24 cellular contexts compared by ENCODE assay signal in genomic region chr10:1535337-1535957, GRCh38.
"Had no signal": no experiment of that assay in that cellular context is flagged by ENCODE, and none has a peak within 500 bp of the region (broad histone marks: within the 10 kb centered on the region; RNA-seq: fewer than 3 reads in every experiment).

No MANE protein-coding gene starts in this region.

- H3K27me3 Mint-ChIP-seq: activated CD4-positive, alpha-beta T cell treated with anti-CD3 and anti-CD28 coated beads, Interleukin-2, amount 10 ng/mL, durations not matched to agents 24 days and 14 days; activated CD8-positive, alpha-beta memory T cell treated with anti-CD3 and anti-CD28 coated beads, Interleukin-2, amount 10 ng/mL, durations not matched to agents 7 days and 5 days; activated naive CD8-positive, alpha-beta T cell treated with anti-CD3 and anti-CD28 coated beads, Interleukin-2, amount 10 ng/mL, durations not matched to agents 7 days and 5 days had no signal

- H3K27ac ChIP-seq: adrenal gland, PC-9 had no signal

- H3K9me3 Mint-ChIP-seq: activated B cell treated with CpG ODN at 0.5 μM for 24 hours; activated CD4-positive, alpha-beta T cell treated with anti-CD3 and anti-CD28 coated beads, Interleukin-2, amount 10 ng/mL, durations not matched to agents 24 days and 14 days; activated naive CD8-positive, alpha-beta T cell treated with anti-CD3 and anti-CD28 coated beads, Interleukin-2, amount 10 ng/mL, durations not matched to agents 7 days and 5 days; activated T-cell treated with anti-CD3 and anti-CD28 coated beads, Interleukin-2, amount 50 U/mL, for 4 hours; activated T-helper 17 cell treated with anti-CD3 and anti-CD28 coated beads, Interleukin-2, amount 50 U/mL, for 72 hours had no signal

- DNase-seq: activated B cell treated with CpG ODN at 0.5 μM for 24 hours; activated CD4-positive, alpha-beta T cell treated with anti-CD3 and anti-CD28 coated beads for 1 hour; activated CD4-positive, alpha-beta T cell treated with anti-CD3 and anti-CD28 coated beads, Interleukin-2, amount 10 ng/mL, durations not matched to agents 24 days and 14 days; activated CD4-positive, alpha-beta T cell treated with anti-CD3 and anti-CD28 coated beads, Interleukin-2, amount 50 U/mL, for 48 hours; activated CD8-positive, alpha-beta memory T cell treated with anti-CD3 and anti-CD28 coated beads, Interleukin-2, amount 10 ng/mL, durations not matched to agents 7 days and 5 days; activated naive CD4-positive, alpha-beta T cell treated with anti-CD3 and anti-CD28 coated beads, Interleukin-2, amount 50 U/mL, for 16 hours; activated naive CD8-positive, alpha-beta T cell treated with anti-CD3 and anti-CD28 coated beads, Interleukin-2, amount 10 ng/mL, durations not matched to agents 7 days and 5 days; activated T-cell treated with anti-CD3 and anti-CD28 coated beads, Interleukin-2, amount 50 U/mL, for 4 hours; adrenal gland; anterior cingulate cortex; Karpas-422; MM.1S; NCI-H1105; NCI-H1436 treated with DMSO at 0.1 percent for 48 hours; NCI-H187; NCI-H2081; NCI-H510A treated with DMSO at 0.1 percent for 48 hours; NCI-H69; PC-9; SIG-M5; T-helper 17 cell; T-helper 9 cell had no signal

- FAIRE-seq: K562 had no signal

- H3K36me3 Mint-ChIP-seq: activated CD8-positive, alpha-beta memory T cell treated with anti-CD3 and anti-CD28 coated beads, Interleukin-2, amount 10 ng/mL, durations not matched to agents 7 days and 5 days; activated naive CD8-positive, alpha-beta T cell treated with anti-CD3 and anti-CD28 coated beads, Interleukin-2, amount 10 ng/mL, durations not matched to agents 7 days and 5 days had no signal

- H3K4me2 ChIP-seq: PC-9 had no signal

- H3K4me3 ChIP-seq: adrenal gland, K562, PC-9 had no signal

- H3K36me3 ChIP-seq: adrenal gland had no signal

- H3K4me1 ChIP-seq: adrenal gland had no signal

- H2AFZ ChIP-seq: PC-9 had no signal

- H3K27me3 ChIP-seq: adrenal gland had no signal

- H3K27ac Mint-ChIP-seq: activated B cell treated with CpG ODN at 0.5 μM for 24 hours; activated CD4-positive, alpha-beta T cell treated with anti-CD3 and anti-CD28 coated beads, Interleukin-2, amount 10 ng/mL, durations not matched to agents 24 days and 14 days; activated CD8-positive, alpha-beta memory T cell treated with anti-CD3 and anti-CD28 coated beads, Interleukin-2, amount 10 ng/mL, durations not matched to agents 7 days and 5 days; activated naive CD8-positive, alpha-beta T cell treated with anti-CD3 and anti-CD28 coated beads, Interleukin-2, amount 10 ng/mL, durations not matched to agents 7 days and 5 days; activated T-helper 17 cell treated with anti-CD3 and anti-CD28 coated beads, Interleukin-2, amount 50 U/mL, for 72 hours; T-helper 17 cell had no signal

- H3K4me3 Mint-ChIP-seq: activated B cell treated with CpG ODN at 0.5 μM for 24 hours; activated CD4-positive, alpha-beta T cell treated with anti-CD3 and anti-CD28 coated beads, Interleukin-2, amount 10 ng/mL, durations not matched to agents 24 days and 14 days; activated CD8-positive, alpha-beta memory T cell treated with anti-CD3 and anti-CD28 coated beads, Interleukin-2, amount 10 ng/mL, durations not matched to agents 7 days and 5 days; activated naive CD8-positive, alpha-beta T cell treated with anti-CD3 and anti-CD28 coated beads, Interleukin-2, amount 10 ng/mL, durations not matched to agents 7 days and 5 days; activated T-cell treated with anti-CD3 and anti-CD28 coated beads, Interleukin-2, amount 50 U/mL, for 4 hours; activated T-helper 17 cell treated with anti-CD3 and anti-CD28 coated beads, Interleukin-2, amount 50 U/mL, for 72 hours; T-helper 17 cell had no signal

- H3K9me3 ChIP-seq: adrenal gland had no signal

- H3K4me1 Mint-ChIP-seq: activated B cell treated with CpG ODN at 0.5 μM for 24 hours; activated CD4-positive, alpha-beta T cell treated with anti-CD3 and anti-CD28 coated beads, Interleukin-2, amount 10 ng/mL, durations not matched to agents 24 days and 14 days; activated CD8-positive, alpha-beta memory T cell treated with anti-CD3 and anti-CD28 coated beads, Interleukin-2, amount 10 ng/mL, durations not matched to agents 7 days and 5 days; activated naive CD8-positive, alpha-beta T cell treated with anti-CD3 and anti-CD28 coated beads, Interleukin-2, amount 10 ng/mL, durations not matched to agents 7 days and 5 days; activated T-helper 17 cell treated with anti-CD3 and anti-CD28 coated beads, Interleukin-2, amount 50 U/mL, for 72 hours had no signal
